23 cellular contexts compared by ENCODE assay signal in the genomic region with DNA sequence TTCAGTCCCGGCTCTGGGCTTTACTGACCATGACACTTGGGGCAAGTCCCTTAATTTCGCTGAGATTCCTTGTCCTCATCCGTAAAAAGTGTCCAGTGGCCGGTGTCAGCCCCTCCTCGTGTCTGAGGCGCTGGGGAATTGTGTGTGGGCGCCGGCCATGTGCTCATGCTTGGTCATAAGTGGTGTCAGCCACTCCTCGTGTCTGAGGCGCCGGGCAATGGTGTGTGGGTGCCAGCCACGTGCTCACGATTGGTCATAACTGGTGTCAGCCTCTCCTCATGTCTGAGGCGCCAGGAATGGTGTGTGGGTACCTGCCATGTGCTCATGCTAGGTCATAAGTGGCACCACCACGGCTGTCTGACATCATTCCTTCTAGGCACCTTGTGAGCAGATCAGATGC. TPM values are rescaled to one million over a fixed set of nuclear protein-coding genes. Genes with fewer than 3 reads are reported as not detected.
"Had no signal": no experiment of that assay in that cellular context is flagged by ENCODE, and none has a peak within 500 bp of the region (broad histone marks: within the 10 kb centered on the region; RNA-seq: fewer than 3 reads in every experiment).

No MANE protein-coding gene starts in this region.

- H3K27ac ChIP-seq: HL-60, SJSA1, SK-N-MC had no signal

- DNase-seq: KBM-7, MV-4-11, NCI-H1048, NCI-H1105, NCI-H1417 treated with DMSO at 0.1 percent for 48 hours, NCI-H146, NCI-H1694 treated with DMSO at 0.1 percent for 48 hours, NCI-H1930, NCI-H2081, NCI-H2171, NCI-H226, NCI-H510A, NCI-H524 treated with DMSO at 0.1 percent for 48 hours, NCI-H69, NCI-H774, PC-3, Right ventricle myocardium superior, SIG-M5 had no signal

- ATAC-seq: Panc1, PC-3 had no signal

RNA-seq across cellular contexts. Expression of gene DMBT1, which starts 40.7 kb away (rescaled TPM):
- total RNA-seq: OCI-LY7, Right ventricle myocardium superior, SJSA1 had no signal

RNA-seq across cellular contexts. Expression of gene HTRA1, which starts 58.5 kb away (rescaled TPM):
- total RNA-seq: OCI-LY7 had no signal
